8 cellular contexts compared by ENCODE assay signal in genomic region chr2:105789745-105790466, GRCh38. TPM values are rescaled to one million over a fixed set of nuclear protein-coding genes. Genes with fewer than 3 reads are reported as not detected.
A peak's percentile ranks its signal among the peaks of the same experiment; 100 is the strongest.
DNase-seq lines count a peak whose midpoint lies in the region; ATAC-seq and TF ChIP-seq lines count a peak whose summit lies in the region.

No MANE protein-coding gene starts in this region.

- H3K4me1 ChIP-seq in Peyer's patch (peaks cover 10 to 77% (median 27%) of the 10 kb centered on the region in 4 donors), left ventricle myocardium inferior (peaks cover 78% of the 10 kb centered on the region)

- H3K36me3 ChIP-seq in Peyer's patch (no peaks in the 10 kb centered on the region), left ventricle myocardium inferior (no peaks in the 10 kb centered on the region)

- H3K27ac Mint-ChIP-seq in activated naive CD4-positive, alpha-beta T cell treated with anti-CD3 and anti-CD28 coated beads, Interleukin-2, amount 50 U/mL, for 72 hours: peak overlapping the region; percentile 97

- no peak for TF ChIP-seq POLR2A in Peyer's patch (IDR thresholded peaks at IDR 0.05)

- ATAC-seq in GM18861 (IDR thresholded peaks at IDR 0.05; ENCODE audit: unreplicated experiment) (peak; percentile 68), HG02973 (IDR thresholded peaks at IDR 0.05; ENCODE audit: unreplicated experiment) (peak; percentile 55)
- ATAC-seq in activated naive CD4-positive, alpha-beta T cell treated with anti-CD3 and anti-CD28 coated beads, Interleukin-2, amount 50 U/mL, for 72 hours: peak; percentile 87 to 90

- H3K27me3 ChIP-seq in Peyer's patch (no peaks in the 10 kb centered on the region), left ventricle myocardium inferior (ENCODE audit: low read depth) (no peaks in the 10 kb centered on the region)

- peaks cover 17 to 27% of the 10 kb centered on the region in 2 donors for H3K36me3 Mint-ChIP-seq in activated naive CD4-positive, alpha-beta T cell treated with anti-CD3 and anti-CD28 coated beads, Interleukin-2, amount 50 U/mL, for 72 hours

- no peak overlapping the region for H3K4me3 ChIP-seq in Peyer's patch
- H3K4me3 ChIP-seq in left ventricle myocardium inferior: peak overlapping the region; percentile 32

- H3K9me3 Mint-ChIP-seq in activated naive CD4-positive, alpha-beta T cell treated with anti-CD3 and anti-CD28 coated beads, Interleukin-2, amount 50 U/mL, for 72 hours: no peaks in the 10 kb centered on the region

- intact Hi-C loops in left ventricle myocardium inferior (cut with micrococcal nuclease): loop anchor here (10.0 kb wide), 1 partner anchor 95 kb away; no protein-coding TSS in a partner anchor

- H3K9me3 ChIP-seq in Peyer's patch (no peaks in the 10 kb centered on the region), left ventricle myocardium inferior (replicated peaks) (no peaks in the 10 kb centered on the region)

- TF ChIP-seq CTCF in Peyer's patch (IDR thresholded peaks at IDR 0.05): peak in 2 of 6 experiments; percentile 8 to 9
- TF ChIP-seq CTCF in left ventricle myocardium inferior (IDR thresholded peaks at IDR 0.05; ENCODE audit: borderline replicate concordance): peak; percentile 29

- H3K27ac ChIP-seq in Peyer's patch (peak overlapping the region; percentile 25 to 78 (median 71)), left ventricle myocardium inferior (replicated peaks) (peak overlapping the region; percentile 41)

- DNase-seq in Peyer's patch (peak in 2 of 3 donors; percentile 50 to 61), left ventricle myocardium inferior (no peak), occipital lobe (lab: John Stamatoyannopoulos, UW) (no peak), retina (no peak)
- peak; percentile 60 to 75 for DNase-seq in activated naive CD4-positive, alpha-beta T cell treated with anti-CD3 and anti-CD28 coated beads, Interleukin-2, amount 50 U/mL, for 72 hours (ENCODE audit: low spot score in 2 of 2)
- DNase-seq in stimulated activated CD8-positive, alpha-beta memory T cell treated with anti-CD3 and anti-CD28 coated beads, Interleukin-12 subunit alpha, Interleukin-12 subunit beta, amount 100 ng/mL, for 4 hours (ENCODE audit: low read depth): peak; percentile 39

RNA-seq across cellular contexts. Expression of gene NCK2, which starts 45.2 kb away (rescaled TPM):
- 10 to 100 TPM; 58.6 to 94.5 (median 85.8) TPM for total RNA-seq in Peyer's patch
- total RNA-seq in activated naive CD4-positive, alpha-beta T cell treated with anti-CD3 and anti-CD28 coated beads, Interleukin-2, amount 50 U/mL, for 72 hours: 10 to 100 TPM; 89.3 to 98.5 TPM
- 24.7 TPM for total RNA-seq in left ventricle myocardium inferior
- 86.1 TPM for total RNA-seq in occipital lobe

Comparison
In these comparisons a context has a peak if more than half of its experiments do, and no peak if none do; other contexts are left out.
1. DNase-seq: peak in Peyer's patch (2 of 3), activated naive CD4-positive, alpha-beta T cell treated with anti-CD3 and anti-CD28 coated beads, Interleukin-2, amount 50 U/mL, for 72 hours (2 of 2) and stimulated activated CD8-positive, alpha-beta memory T cell treated with anti-CD3 and anti-CD28 coated beads, Interleukin-12 subunit alpha, Interleukin-12 subunit beta, amount 100 ng/mL, for 4 hours (single experiment); none in left ventricle myocardium inferior (single experiment), occipital lobe (single experiment) and retina (single experiment).
2. Peak in every context shown above with its lines, with median percentiles within 50 percentile points of each other: ATAC-seq.